In the genomic region with DNA sequence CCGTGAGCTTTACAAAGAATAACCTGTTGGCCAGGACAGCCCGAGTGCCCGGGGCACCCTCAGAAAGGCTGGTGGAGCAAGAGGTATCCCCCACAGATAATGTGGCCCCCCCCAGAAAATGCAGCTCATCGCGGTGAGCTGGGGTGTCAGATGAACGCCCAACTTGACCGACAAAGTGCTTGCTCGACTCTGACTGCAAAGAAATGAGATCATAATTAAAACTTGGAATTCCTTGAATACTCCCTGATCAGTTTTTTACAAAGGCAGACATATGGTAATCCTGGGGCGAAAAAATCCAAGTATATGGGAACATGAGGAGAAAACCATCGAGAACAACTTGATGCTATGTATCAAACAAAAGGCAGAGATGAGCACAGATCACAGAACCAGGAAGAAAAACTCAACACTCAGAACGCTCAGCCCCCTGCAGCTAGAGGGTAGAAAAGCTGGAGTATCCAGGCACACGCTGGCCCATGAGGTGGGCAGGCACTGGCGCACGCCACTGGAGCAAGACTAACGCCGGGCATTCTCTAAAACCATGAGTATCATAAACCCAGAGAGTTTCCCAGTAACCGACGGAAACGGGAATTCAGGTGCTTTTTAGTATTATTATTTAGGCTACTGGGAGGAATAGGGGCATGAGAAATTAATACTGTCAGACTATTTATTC, we compare ENCODE assay signal across 14 cellular contexts.
DNase-seq lines count a peak whose midpoint lies in the region; ATAC-seq and TF ChIP-seq lines count a peak whose summit lies in the region.
"Had no signal": no experiment of that assay in that cellular context is flagged by ENCODE, and none has a peak within 500 bp of the region (broad histone marks: within the 10 kb centered on the region; RNA-seq: fewer than 3 reads in every experiment).

No MANE protein-coding gene starts in this region.

- no peaks in the 10 kb centered on the region for H3K27me3 ChIP-seq in SJSA1 (replicated peaks)
- no peaks in the 10 kb centered on the region for H3K27me3 ChIP-seq in muscle layer of colon (ENCODE audit: control insufficient read depth in 1 of 2, insufficient read depth in 2 of 2, low read length in 2 of 2)
- H3K27me3 ChIP-seq in thyroid gland, result no peaks in the 10 kb centered on the region

- WGBS in thyroid gland, 2 donors, result 66 to 75% methylated on average over 19 of the region's 19 CpGs

- TF ChIP-seq POLR2A in thyroid gland (IDR thresholded peaks at IDR 0.05) (no peak), GM18505 (IDR thresholded peaks at IDR 0.05; ENCODE audit: borderline replicate concordance, extremely low read depth, insufficient read depth, insufficient read length) (no peak)

- H3K9me3 Mint-ChIP-seq in natural killer cell, result no peaks in the 10 kb centered on the region
- H3K9me3 Mint-ChIP-seq: CD4-positive, CD25-positive, alpha-beta regulatory T cell had no signal

- peak overlapping the region; percentile 11 for H3K4me3 ChIP-seq in SJSA1
- H3K4me3 ChIP-seq in fibroblast of pulmonary artery (replicated peaks; ENCODE audit: low read depth, low read length), result no peak overlapping the region
- peak overlapping the region in 1 of 2 donors; percentile 12 for H3K4me3 ChIP-seq in muscle layer of colon (ENCODE audit: low read depth in 1 of 2, low read length in 2 of 2)
- H3K4me3 ChIP-seq in thyroid gland (replicated peaks in 1 of 3), result no peak overlapping the region
- H3K4me3 ChIP-seq: GM12878 had no signal

- no peaks in the 10 kb centered on the region for H3K4me1 Mint-ChIP-seq in natural killer cell
- H3K4me1 Mint-ChIP-seq: CD4-positive, CD25-positive, alpha-beta regulatory T cell had no signal

- H3K9me3 ChIP-seq in SJSA1 (replicated peaks) (no peaks in the 10 kb centered on the region; the same call in 1 of the 2 replicates), muscle layer of colon (ENCODE audit: low read length) (no peaks in the 10 kb centered on the region), thyroid gland (no peaks in the 10 kb centered on the region)

- no peaks in the 10 kb centered on the region for H3K36me3 Mint-ChIP-seq in natural killer cell

- ATAC-seq in natural killer cell, result no peak
- ATAC-seq in GM18505 (IDR thresholded peaks at IDR 0.05; ENCODE audit: unreplicated experiment), result no peak
- no peak for ATAC-seq in GM18870 (IDR thresholded peaks at IDR 0.05; ENCODE audit: unreplicated experiment)
- ATAC-seq: GM12878 had no signal

- intact Hi-C loops in thyroid gland (cut with DNase I) (no loop called here), natural killer cell (cut with micrococcal nuclease) (no loop called here)

- H3K27me3 Mint-ChIP-seq in natural killer cell (ENCODE audit: low read depth in 2 of 2), result no peaks in the 10 kb centered on the region
- H3K27me3 Mint-ChIP-seq: CD4-positive, CD25-positive, alpha-beta regulatory T cell had no signal

- H3K9ac ChIP-seq in muscle layer of colon (ENCODE audit: low read length), result no peak overlapping the region

- no peak for TF ChIP-seq CTCF in fibroblast of pulmonary artery (IDR thresholded peaks at IDR 0.05; ENCODE audit: low read length, missing control alignments)
- TF ChIP-seq CTCF in thyroid gland (IDR thresholded peaks at IDR 0.05), result no peak
- no peak for TF ChIP-seq CTCF in natural killer cell (IDR thresholded peaks at IDR 0.05)

- H3K27ac Mint-ChIP-seq in natural killer cell, result no peak overlapping the region
- H3K27ac Mint-ChIP-seq: CD4-positive, CD25-positive, alpha-beta regulatory T cell had no signal

- H3K27ac ChIP-seq in SJSA1 (peak overlapping the region; percentile 91), muscle layer of colon (ENCODE audit: low read depth, low read length) (peak overlapping the region; percentile 61), thyroid gland (peak overlapping the region; percentile 66 to 78 (median 70))

- H3K36me3 ChIP-seq in SJSA1, result peaks cover 70% of the 10 kb centered on the region
- H3K36me3 ChIP-seq in muscle layer of colon (ENCODE audit: insufficient read depth, low read length), result peaks cover 39% of the 10 kb centered on the region
- no peaks in the 10 kb centered on the region for H3K36me3 ChIP-seq in thyroid gland

- no peak overlapping the region for H3K4me3 Mint-ChIP-seq in natural killer cell
- H3K4me3 Mint-ChIP-seq: CD4-positive, CD25-positive, alpha-beta regulatory T cell had no signal

- H3K4me1 ChIP-seq in SJSA1 (replicated peaks), result peaks cover 63% of the 10 kb centered on the region
- H3K4me1 ChIP-seq in muscle layer of colon (ENCODE audit: insufficient read depth, low read length), result peaks cover 40% of the 10 kb centered on the region
- H3K4me1 ChIP-seq in thyroid gland, result peaks cover 33 to 51% of the 10 kb centered on the region in 2 donors

- DNase-seq in SJSA1 (ENCODE audit: low read depth in 1 of 2, low spot score in 2 of 2) (no peak), fibroblast of pulmonary artery (ENCODE audit: low read depth) (peak; percentile 27), thyroid gland (no peak), natural killer cell (no peak), A172 (ENCODE audit: low spot score) (no peak)
- DNase-seq: activated gamma-delta T cell; CD4-positive, CD25-positive, alpha-beta regulatory T cell; MM.1S; NCI-H2081; SHP77 had no signal
